Comparison of ENCODE assay signal across 8 cellular contexts in genomic region chr2:198314559-198315153, GRCh38.
DNase-seq lines count a peak whose midpoint lies in the region; ATAC-seq, FAIRE-seq and TF ChIP-seq lines count a peak whose summit lies in the region.

No MANE protein-coding gene starts in this region.

- TF ChIP-seq POLR2A in Peyer's patch (IDR thresholded peaks at IDR 0.05) (no peak), H1 (IDR thresholded peaks at IDR 0.05; ENCODE audit: control extremely low read depth in 1 of 2, low read depth in 2 of 2, low read length in 2 of 2) (no peak)

- 29% methylated on average over 8 of the region's 8 CpGs; no CpG with 5 or more reads in 1 of the 2 experiments for WGBS in H1 (ENCODE audit: extremely low coverage in 1 of 2, insufficient coverage in 1 of 2, insufficient read length in 1 of 2, insufficient replicate concordance in 2 of 2, low coverage in 1 of 2, low lambda C conversion rate in 2 of 2, missing lambda C conversion rate in 1 of 2), 2 experiments

- no peak overlapping the region for H3K4me2 ChIP-seq in H1 (ENCODE audit: insufficient read depth in 1 of 2, low read depth in 2 of 2, low read length in 2 of 2)

- FAIRE-seq in H1 (lab: Jason Lieb, UNC): peak; percentile 81

- H3K9ac ChIP-seq in H1 (replicated peaks in 1 of 4; ENCODE audit: extremely low read depth in 1 of 4, low read depth in 3 of 4, low read length in 3 of 4): no peak overlapping the region

- no peaks in the 10 kb centered on the region for H3K36me3 Mint-ChIP-seq in nephron progenitor cell (ENCODE audit: low read depth)
- H3K36me3 Mint-ChIP-seq in activated naive CD4-positive, alpha-beta T cell treated with anti-CD3 and anti-CD28 coated beads for 36 hours (ENCODE audit: low read depth): no peaks in the 10 kb centered on the region

- H3K4ac ChIP-seq in H1 (replicated peaks; ENCODE audit: insufficient read length, low read depth, low read length): no peak overlapping the region

- no peaks in the 10 kb centered on the region for H3K23me2 ChIP-seq in H1 (ENCODE audit: low read depth, low read length)

- no peaks in the 10 kb centered on the region for H4K20me1 ChIP-seq in H1 (replicated peaks in 1 of 2; ENCODE audit: control insufficient read depth in 1 of 2, insufficient read depth in 2 of 2, low read length in 2 of 2)

- no peak overlapping the region for H2BK12ac ChIP-seq in H1 (ENCODE audit: low read depth, low read length)

- H3K56ac ChIP-seq in H1 (replicated peaks; ENCODE audit: insufficient read length, low read depth, low read length): no peak overlapping the region

- no peaks in the 10 kb centered on the region for H3K27me3 ChIP-seq in Peyer's patch
- H3K27me3 ChIP-seq in H1 (replicated peaks in 1 of 4; ENCODE audit: control insufficient read depth in 3 of 4, extremely low read depth in 1 of 4, insufficient read depth in 3 of 4, low read length in 3 of 4): no peaks in the 10 kb centered on the region

- no peak overlapping the region for H4K5ac ChIP-seq in H1 (ENCODE audit: insufficient read length, low read depth, low read length)

- no peak overlapping the region for H4K91ac ChIP-seq in H1 (replicated peaks; ENCODE audit: insufficient read length, low read length)

- TF ChIP-seq CTCF in AG04449 (IDR thresholded peaks at IDR 0.05; ENCODE audit: insufficient read depth, low read length, missing control alignments) (peak; percentile 54), GM12872 (IDR thresholded peaks at IDR 0.05; ENCODE audit: insufficient read depth, low read depth, low read length) (peak; percentile 60), Peyer's patch (IDR thresholded peaks at IDR 0.05) (peak in 4 of 6 experiments; percentile 53 to 84 (median 72)), H1 (IDR thresholded peaks at IDR 0.05; ENCODE audit: control extremely low read depth in 1 of 3, insufficient read depth in 1 of 3, low read depth in 1 of 3, low read length in 3 of 3) (peak in 2 of 3 experiments; percentile 52 to 67; a peak in 2 of 4 replicates), nephron progenitor cell (IDR thresholded peaks at IDR 0.05) (peak; percentile 71)

- H2BK120ac ChIP-seq in H1 (replicated peaks; ENCODE audit: low read depth, low read length): no peak overlapping the region

- H3K36me3 ChIP-seq in Peyer's patch (no peaks in the 10 kb centered on the region), H1 (ENCODE audit: control insufficient read depth in 2 of 4, insufficient read depth in 4 of 4, low read length in 3 of 4) (no peaks in the 10 kb centered on the region)

- H3K79me1 ChIP-seq in H1 (ENCODE audit: low read depth, low read length): no peaks in the 10 kb centered on the region

- H3K27me3 Mint-ChIP-seq in nephron progenitor cell (ENCODE audit: low read depth, poor library complexity): peaks cover 20% of the 10 kb centered on the region
- peaks cover 33% of the 10 kb centered on the region for H3K27me3 Mint-ChIP-seq in activated naive CD4-positive, alpha-beta T cell treated with anti-CD3 and anti-CD28 coated beads for 36 hours (ENCODE audit: low read depth)

- no peak overlapping the region for H4K8ac ChIP-seq in H1 (ENCODE audit: extremely low read depth, insufficient read depth, low read length)

- H3K27ac ChIP-seq in Peyer's patch (no peak overlapping the region), H1 (ENCODE audit: low read depth, low read length) (no peak overlapping the region)

- H2BK15ac ChIP-seq in H1 (ENCODE audit: low read length): no peak overlapping the region

- no peak for TF ChIP-seq EP300 in H1 (IDR thresholded peaks at IDR 0.05; ENCODE audit: borderline replicate concordance in 1 of 2, low read depth in 2 of 2, low read length in 2 of 2)

- intact Hi-C loops in activated naive CD4-positive, alpha-beta T cell treated with anti-CD3 and anti-CD28 coated beads for 36 hours (cut with micrococcal nuclease): loop anchor here (1.0 to 10.0 kb wide), 4 partner anchors 60 to 1426 kb away; no protein-coding TSS in a partner anchor

- DNase-seq in AG04449 (ENCODE audit: low read depth, low spot score): peak; percentile 31
- DNase-seq in Jurkat, Clone E6-1 (ENCODE audit: low read depth, low spot score): peak; percentile 57
- no peak for DNase-seq in Peyer's patch
- no peak for DNase-seq in H1 (ENCODE audit: low read depth in 1 of 2, low spot score in 2 of 2)
- DNase-seq in nephron progenitor cell: no peak
- DNase-seq in activated naive CD4-positive, alpha-beta T cell treated with anti-CD3 and anti-CD28 coated beads for 36 hours: no peak

- H3K79me2 ChIP-seq in H1 (ENCODE audit: control insufficient read depth in 1 of 2, insufficient read depth in 2 of 2, low read length in 2 of 2): no peaks in the 10 kb centered on the region

- no peaks in the 10 kb centered on the region for H3K9me3 Mint-ChIP-seq in nephron progenitor cell
- no peaks in the 10 kb centered on the region for H3K9me3 Mint-ChIP-seq in activated naive CD4-positive, alpha-beta T cell treated with anti-CD3 and anti-CD28 coated beads for 36 hours

- H3K27ac Mint-ChIP-seq in nephron progenitor cell: no peak overlapping the region
- no peak overlapping the region for H3K27ac Mint-ChIP-seq in activated naive CD4-positive, alpha-beta T cell treated with anti-CD3 and anti-CD28 coated beads for 36 hours

- H3K14ac ChIP-seq in H1 (ENCODE audit: insufficient read length): no peak overlapping the region

- TF ChIP-seq RAD21 in H1 (IDR thresholded peaks at IDR 0.05 in 1 of 2, conservative IDR thresholded peaks at IDR 0.05 in 1 of 2; ENCODE audit: low read depth in 2 of 2, low read length in 2 of 2): peak; percentile 89 to 91

- H3K4me1 ChIP-seq in Peyer's patch: no peaks in the 10 kb centered on the region
- peaks cover 0 to 3% (median 0%) of the 10 kb centered on the region in 4 experiments; a peak in 2 of 7 replicates for H3K4me1 ChIP-seq in H1 (replicated peaks in 1 of 4; ENCODE audit: control insufficient read depth in 3 of 4, insufficient read depth in 4 of 4, low read length in 3 of 4)

- H2BK5ac ChIP-seq in H1 (ENCODE audit: low read depth, low read length): no peak overlapping the region

- H3K4me3 ChIP-seq in AG04449 (ENCODE audit: low read depth, low read length) (no peak overlapping the region), Peyer's patch (no peak overlapping the region), H1 (ENCODE audit: extremely low read depth in 1 of 4, insufficient read depth in 2 of 4, low read depth in 3 of 4, low read length in 4 of 4) (no peak overlapping the region)
- no peak overlapping the region for H3K4me3 ChIP-seq in Jurkat, Clone E6-1 (ENCODE audit: low read length)

- POLR2A ChIA-PET in AG04449 (lab: Yijun Ruan, JAX) (no interaction called here), H1 (lab: Charles Lee; ENCODE audit: partially characterized antibody) (no interaction called here)

- H2AK5ac ChIP-seq in H1 (ENCODE audit: low read depth, low read length): no peak overlapping the region

- no peak for ATAC-seq in GM21423 (IDR thresholded peaks at IDR 0.05; ENCODE audit: unreplicated experiment)

- no peak overlapping the region for H2AFZ ChIP-seq in H1 (ENCODE audit: low read length)

- CTCF ChIA-PET in AG04449 (lab: Yijun Ruan, JAX) (interaction anchor here (0.8 to 12.2 kb wide), 24 partner anchors 9 to 1452 kb away, joined by 3 to 348 read pairs (median 6); no protein-coding TSS in a partner anchor), H1 (lab: Charles Lee; ENCODE audit: partially characterized antibody) (interaction anchor here (0.6 to 3.9 kb wide), 28 partner anchors 7 to 1272 kb away, joined by 3 to 19 read pairs (median 4); no protein-coding TSS in a partner anchor)
- CTCF ChIA-PET in activated naive CD4-positive, alpha-beta T cell treated with anti-CD3 and anti-CD28 coated beads for 36 hours (lab: Charles Lee): interaction anchor here (0.5 to 5.7 kb wide), 15 partner anchors 9 to 1424 kb away, joined by 3 to 34 read pairs (median 4); no protein-coding TSS in a partner anchor

- H3K23ac ChIP-seq in H1 (ENCODE audit: insufficient read length): no peak overlapping the region

- no peak overlapping the region for H3K18ac ChIP-seq in H1 (ENCODE audit: extremely low read depth, low read length)

- peaks cover 5% of the 10 kb centered on the region for H3K4me1 Mint-ChIP-seq in nephron progenitor cell
- no peaks in the 10 kb centered on the region for H3K4me1 Mint-ChIP-seq in activated naive CD4-positive, alpha-beta T cell treated with anti-CD3 and anti-CD28 coated beads for 36 hours (ENCODE audit: low read depth)

- H3K9me3 ChIP-seq in Peyer's patch: no peaks in the 10 kb centered on the region
- H3K9me3 ChIP-seq in H1 (ENCODE audit: insufficient read depth in 2 of 2, low read depth in 1 of 2, low read length in 1 of 2): no peaks in the 10 kb centered on the region

- no peak overlapping the region for H3K4me3 Mint-ChIP-seq in nephron progenitor cell
- no peak overlapping the region for H3K4me3 Mint-ChIP-seq in activated naive CD4-positive, alpha-beta T cell treated with anti-CD3 and anti-CD28 coated beads for 36 hours

- H2BK20ac ChIP-seq in H1 (ENCODE audit: low read length): no peak overlapping the region

TF ChIP-seq in H1, 55 proteins besides CTCF, POLR2A, EP300 and RAD21 (continues in another document):
- TF ChIP-seq GTF2F1 (IDR thresholded peaks at IDR 0.05; ENCODE audit: borderline replicate concordance, low read depth, low read length): no peak
- TF ChIP-seq SP2 (IDR thresholded peaks at IDR 0.05; ENCODE audit: low read length): no peak
- no peak for TF ChIP-seq ATF2 (IDR thresholded peaks at IDR 0.05; ENCODE audit: low read length)
- no peak for TF ChIP-seq E2F6 (IDR thresholded peaks at IDR 0.05)
- TF ChIP-seq MAX (IDR thresholded peaks at IDR 0.05): no peak
- no peak for TF ChIP-seq BRCA1 (IDR thresholded peaks at IDR 0.05; ENCODE audit: low read depth, low read length)
- no peak for TF ChIP-seq RFX5 (IDR thresholded peaks at IDR 0.05; ENCODE audit: borderline replicate concordance, low read depth, low read length)

Comparison
In these comparisons a context has a peak if more than half of its experiments do, and no peak if none do; other contexts are left out.
1. DNase-seq: peak in AG04449 (single experiment) and Jurkat, Clone E6-1 (single experiment); none in Peyer's patch (0 of 3), H1 (0 of 2), nephron progenitor cell (single experiment) and activated naive CD4-positive, alpha-beta T cell treated with anti-CD3 and anti-CD28 coated beads for 36 hours (single experiment).
2. Peak in every context shown above with its lines, with median percentiles within 50 percentile points of each other: CTCF ChIP-seq.